ENCODE assay signal across 1 cellular context in genomic region chr1:201570886-201571624, GRCh38.
TF ChIP-seq lines count a peak whose summit lies in the region.

No MANE protein-coding gene starts in this region.

TF ChIP-seq in K562, 482 proteins besides CTCF, POLR2A, EP300 and RAD21 (continues in another document):
- TF ChIP-seq ZNF57 (CRISPR knock-in tag; IDR thresholded peaks at IDR 0.05), result no peak
- TF ChIP-seq ZNF24 (IDR thresholded peaks at IDR 0.05), result 0 out of 2 replicates have a peak, but pooled peaks have one; percentile 17
- TF ChIP-seq, protein P1, sequence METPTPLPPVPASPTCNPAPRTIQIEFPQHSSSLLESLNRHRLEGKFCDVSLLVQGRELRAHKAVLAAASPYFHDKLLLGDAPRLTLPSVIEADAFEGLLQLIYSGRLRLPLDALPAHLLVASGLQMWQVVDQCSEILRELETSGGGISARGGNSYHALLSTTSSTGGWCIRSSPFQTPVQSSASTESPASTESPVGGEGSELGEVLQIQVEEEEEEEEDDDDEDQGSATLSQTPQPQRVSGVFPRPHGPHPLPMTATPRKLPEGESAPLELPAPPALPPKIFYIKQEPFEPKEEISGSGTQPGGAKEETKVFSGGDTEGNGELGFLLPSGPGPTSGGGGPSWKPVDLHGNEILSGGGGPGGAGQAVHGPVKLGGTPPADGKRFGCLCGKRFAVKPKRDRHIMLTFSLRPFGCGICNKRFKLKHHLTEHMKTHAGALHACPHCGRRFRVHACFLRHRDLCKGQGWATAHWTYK (CRISPR knock-in tag; IDR thresholded peaks at IDR 0.05), result peak; percentile 74
- no peak for TF ChIP-seq PTBP1 (IDR thresholded peaks at IDR 0.05; ENCODE audit: low read depth, low read length)
- peak; percentile 47; the same call in 1 of the 2 replicates for TF ChIP-seq ARID3A (IDR thresholded peaks at IDR 0.05; ENCODE audit: borderline replicate concordance, low read depth, low read length)
- peak; percentile 58 for TF ChIP-seq BHLHE40 (IDR thresholded peaks at IDR 0.05; ENCODE audit: low read length)
- no peak for TF ChIP-seq SAFB (IDR thresholded peaks at IDR 0.05; ENCODE audit: borderline replicate concordance, low read depth, low read length)
- no peak for TF ChIP-seq NR2C2 (CRISPR knock-in tag; IDR thresholded peaks at IDR 0.05)
- peak; percentile 68 for TF ChIP-seq NR2C2 (tag; IDR thresholded peaks at IDR 0.05)
- peak; percentile 58 for TF ChIP-seq FOSL1 (tag; conservative IDR thresholded peaks at IDR 0.05)
- TF ChIP-seq ZBTB26 (CRISPR knock-in tag; IDR thresholded peaks at IDR 0.05), result peak; percentile 38; the same call in 1 of the 2 replicates
- TF ChIP-seq USF2 (CRISPR knock-in tag; IDR thresholded peaks at IDR 0.05), result peak; percentile 22; the same call in 1 of the 2 replicates
- peak; percentile 26 to 80; a peak in 2 of 4 replicates for TF ChIP-seq RCOR1 (IDR thresholded peaks at IDR 0.05; ENCODE audit: borderline replicate concordance in 1 of 2, low read depth in 2 of 2, low read length in 2 of 2)
- TF ChIP-seq ZNF197 (CRISPR knock-in tag; IDR thresholded peaks at IDR 0.05; ENCODE audit: low read depth), result peak; percentile 62; the same call in 1 of the 2 replicates
- TF ChIP-seq RFX1 (IDR thresholded peaks at IDR 0.05), result peak; percentile 64; the same call in 1 of the 2 replicates
- TF ChIP-seq CBFA2T3 (IDR thresholded peaks at IDR 0.05), result peak; percentile 49
- TF ChIP-seq ARID2 (IDR thresholded peaks at IDR 0.05), result no peak
- peak; percentile 26; the same call in 1 of the 2 replicates for TF ChIP-seq VEZF1 (CRISPR knock-in tag; IDR thresholded peaks at IDR 0.05)
- TF ChIP-seq KAT7 (CRISPR knock-in tag; IDR thresholded peaks at IDR 0.05; ENCODE audit: borderline replicate concordance), result 0 out of 2 replicates have a peak, but pooled peaks have one; percentile 42
- TF ChIP-seq ZC3H11A (IDR thresholded peaks at IDR 0.05; ENCODE audit: low read depth, low read length), result no peak
- peak; percentile 33; the same call in 1 of the 2 replicates for TF ChIP-seq TOE1 (IDR thresholded peaks at IDR 0.05; ENCODE audit: borderline replicate concordance)
- TF ChIP-seq TOE1 (CRISPR knock-in tag; IDR thresholded peaks at IDR 0.05; ENCODE audit: borderline replicate concordance, low read depth), result no peak
- TF ChIP-seq, protein P2, sequence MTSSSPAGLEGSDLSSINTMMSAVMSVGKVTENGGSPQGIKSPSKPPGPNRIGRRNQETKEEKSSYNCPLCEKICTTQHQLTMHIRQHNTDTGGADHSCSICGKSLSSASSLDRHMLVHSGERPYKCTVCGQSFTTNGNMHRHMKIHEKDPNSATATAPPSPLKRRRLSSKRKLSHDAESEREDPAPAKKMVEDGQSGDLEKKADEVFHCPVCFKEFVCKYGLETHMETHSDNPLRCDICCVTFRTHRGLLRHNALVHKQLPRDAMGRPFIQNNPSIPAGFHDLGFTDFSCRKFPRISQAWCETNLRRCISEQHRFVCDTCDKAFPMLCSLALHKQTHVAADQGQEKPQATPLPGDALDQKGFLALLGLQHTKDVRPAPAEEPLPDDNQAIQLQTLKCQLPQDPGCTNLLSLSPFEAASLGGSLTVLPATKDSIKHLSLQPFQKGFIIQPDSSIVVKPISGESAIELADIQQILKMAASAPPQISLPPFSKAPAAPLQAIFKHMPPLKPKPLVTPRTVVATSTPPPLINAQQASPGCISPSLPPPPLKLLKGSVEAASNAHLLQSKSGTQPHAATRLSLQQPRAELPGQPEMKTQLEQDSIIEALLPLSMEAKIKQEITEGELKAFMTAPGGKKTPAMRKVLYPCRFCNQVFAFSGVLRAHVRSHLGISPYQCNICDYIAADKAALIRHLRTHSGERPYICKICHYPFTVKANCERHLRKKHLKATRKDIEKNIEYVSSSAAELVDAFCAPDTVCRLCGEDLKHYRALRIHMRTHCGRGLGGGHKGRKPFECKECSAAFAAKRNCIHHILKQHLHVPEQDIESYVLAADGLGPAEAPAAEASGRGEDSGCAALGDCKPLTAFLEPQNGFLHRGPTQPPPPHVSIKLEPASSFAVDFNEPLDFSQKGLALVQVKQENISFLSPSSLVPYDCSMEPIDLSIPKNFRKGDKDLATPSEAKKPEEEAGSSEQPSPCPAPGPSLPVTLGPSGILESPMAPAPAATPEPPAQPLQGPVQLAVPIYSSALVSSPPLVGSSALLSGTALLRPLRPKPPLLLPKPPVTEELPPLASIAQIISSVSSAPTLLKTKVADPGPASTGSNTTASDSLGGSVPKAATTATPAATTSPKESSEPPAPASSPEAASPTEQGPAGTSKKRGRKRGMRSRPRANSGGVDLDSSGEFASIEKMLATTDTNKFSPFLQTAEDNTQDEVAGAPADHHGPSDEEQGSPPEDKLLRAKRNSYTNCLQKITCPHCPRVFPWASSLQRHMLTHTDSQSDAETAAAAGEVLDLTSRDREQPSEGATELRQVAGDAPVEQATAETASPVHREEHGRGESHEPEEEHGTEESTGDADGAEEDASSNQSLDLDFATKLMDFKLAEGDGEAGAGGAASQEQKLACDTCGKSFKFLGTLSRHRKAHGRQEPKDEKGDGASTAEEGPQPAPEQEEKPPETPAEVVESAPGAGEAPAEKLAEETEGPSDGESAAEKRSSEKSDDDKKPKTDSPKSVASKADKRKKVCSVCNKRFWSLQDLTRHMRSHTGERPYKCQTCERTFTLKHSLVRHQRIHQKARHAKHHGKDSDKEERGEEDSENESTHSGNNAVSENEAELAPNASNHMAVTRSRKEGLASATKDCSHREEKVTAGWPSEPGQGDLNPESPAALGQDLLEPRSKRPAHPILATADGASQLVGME (CRISPR knock-in tag; IDR thresholded peaks at IDR 0.05), result 0 out of 2 replicates have a peak, but pooled peaks have one; percentile 66
- TF ChIP-seq ZNF12 (CRISPR knock-in tag; IDR thresholded peaks at IDR 0.05), result no peak
- peak; percentile 82; the same call in 1 of the 2 replicates for TF ChIP-seq SMAD4 (CRISPR knock-in tag; conservative IDR thresholded peaks at IDR 0.05)
- 0 out of 2 replicates have a peak, but pooled peaks have one; percentile 5 for TF ChIP-seq ZNF134 (CRISPR knock-in tag; conservative IDR thresholded peaks at IDR 0.05)
- TF ChIP-seq ZNF133 (CRISPR knock-in tag; IDR thresholded peaks at IDR 0.05), result no peak
- peak; percentile 49; the same call in 1 of the 2 replicates for TF ChIP-seq ZNF311 (CRISPR knock-in tag; IDR thresholded peaks at IDR 0.05)
- TF ChIP-seq ZNF699 (CRISPR knock-in tag; IDR thresholded peaks at IDR 0.05; ENCODE audit: insufficient replicate concordance), result no peak
- peak; percentile 89 for TF ChIP-seq ZNF766 (CRISPR knock-in tag; conservative IDR thresholded peaks at IDR 0.05)
- TF ChIP-seq PTTG1 (tag; IDR thresholded peaks at IDR 0.05; ENCODE audit: low read depth), result peak; percentile 27; the same call in 1 of the 2 replicates
- TF ChIP-seq TFAP4 (CRISPR knock-in tag; IDR thresholded peaks at IDR 0.05; ENCODE audit: borderline replicate concordance), result peak; percentile 11; the same call in 1 of the 2 replicates
- peak; percentile 10; the same call in 1 of the 2 replicates for TF ChIP-seq HIVEP1 (CRISPR knock-in tag; IDR thresholded peaks at IDR 0.05)
- TF ChIP-seq ATF7 (IDR thresholded peaks at IDR 0.05), result peak; percentile 58; the same call in 1 of the 2 replicates
- TF ChIP-seq ZKSCAN8 (CRISPR knock-in tag; IDR thresholded peaks at IDR 0.05), result peak; percentile 78; the same call in 1 of the 2 replicates
- peak; percentile 79 to 80; a peak in 3 of 4 replicates for TF ChIP-seq KDM1A (IDR thresholded peaks at IDR 0.05)
- TF ChIP-seq POLR2G (IDR thresholded peaks at IDR 0.05; ENCODE audit: low read depth, low read length), result no peak
- TF ChIP-seq U2AF2 (optimal IDR thresholded peaks at IDR 0.05; ENCODE audit: low read depth, low read length), result no peak
- TF ChIP-seq NRF1 (conservative IDR thresholded peaks at IDR 0.05 in 1 of 2, IDR thresholded peaks at IDR 0.05 in 1 of 2), result peak; percentile 16 to 37; a peak in 1 of 4 replicates
- 0 out of 2 replicates have a peak, but pooled peaks have one; percentile 31 for TF ChIP-seq JUN (IDR thresholded peaks at IDR 0.05; ENCODE audit: borderline replicate concordance, low read depth, low read length)
- no peak for TF ChIP-seq JUN (CRISPR knock-in tag; IDR thresholded peaks at IDR 0.05; ENCODE audit: borderline replicate concordance)
- peak; percentile 48 for TF ChIP-seq CXXC5 (CRISPR knock-in tag; IDR thresholded peaks at IDR 0.05)
- 0 out of 2 replicates have a peak, but pooled peaks have one; percentile 39 for TF ChIP-seq MEF2D (tag; conservative IDR thresholded peaks at IDR 0.05; ENCODE audit: low read depth)
- TF ChIP-seq GABPA (tag; conservative IDR thresholded peaks at IDR 0.05; ENCODE audit: low read depth), result peak; percentile 67
- TF ChIP-seq HNRNPLL (IDR thresholded peaks at IDR 0.05; ENCODE audit: low read depth, low read length, poor library complexity, severe bottlenecking), result no peak
- TF ChIP-seq, protein P3, sequence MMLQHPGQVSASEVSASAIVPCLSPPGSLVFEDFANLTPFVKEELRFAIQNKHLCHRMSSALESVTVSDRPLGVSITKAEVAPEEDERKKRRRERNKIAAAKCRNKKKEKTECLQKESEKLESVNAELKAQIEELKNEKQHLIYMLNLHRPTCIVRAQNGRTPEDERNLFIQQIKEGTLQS (IDR thresholded peaks at IDR 0.05), result peak; percentile 43; the same call in 1 of the 2 replicates
- TF ChIP-seq, protein P3 (CRISPR knock-in tag; conservative IDR thresholded peaks at IDR 0.05), result no peak
- TF ChIP-seq ZNF512 (tag; IDR thresholded peaks at IDR 0.05), result no peak
- 0 out of 2 replicates have a peak, but pooled peaks have one; percentile 5 for TF ChIP-seq ETV1 (tag; conservative IDR thresholded peaks at IDR 0.05; ENCODE audit: low read depth)
- no peak for TF ChIP-seq KDM2B (CRISPR knock-in tag; IDR thresholded peaks at IDR 0.05)
- no peak for TF ChIP-seq ATF1 (CRISPR knock-in tag; IDR thresholded peaks at IDR 0.05)
- TF ChIP-seq ATF1 (tag; IDR thresholded peaks at IDR 0.05), result peak; percentile 54
